In the genomic region with DNA sequence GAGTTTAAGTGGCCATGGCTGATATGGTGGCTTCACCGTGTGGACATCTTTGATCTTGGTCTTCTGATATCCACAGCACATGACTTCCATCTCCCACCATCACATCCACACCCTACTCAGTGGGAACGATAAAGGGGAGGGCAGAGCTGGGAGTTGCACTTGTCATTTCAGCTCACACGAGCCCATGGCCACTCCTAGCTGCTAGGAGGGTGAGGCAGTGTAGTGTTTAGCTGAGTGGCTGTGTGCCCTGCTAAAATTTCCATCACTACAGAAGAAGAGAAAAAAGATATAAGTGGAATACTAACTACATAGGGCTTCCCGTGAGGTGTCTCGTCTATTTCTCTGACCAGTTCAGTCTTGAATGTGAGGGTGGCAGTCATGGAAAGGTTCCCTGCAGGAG, we compare ENCODE assay signal across 9 cellular contexts.
"Had no signal": no experiment of that assay in that cellular context is flagged by ENCODE, and none has a peak within 500 bp of the region (broad histone marks: within the 10 kb centered on the region; RNA-seq: fewer than 3 reads in every experiment).

No MANE protein-coding gene starts in this region.

- DNase-seq: activated CD4-positive, alpha-beta T cell treated with anti-CD3 and anti-CD28 coated beads, Interleukin-2, amount 50 U/mL, for 4 hours; activated effector memory CD4-positive, alpha-beta T cell treated with Interleukin-2 at 50 U/mL for 16 hours; activated naive CD8-positive, alpha-beta T cell treated with anti-CD3 and anti-CD28 coated beads, Interleukin-2, amount 10 ng/mL, durations not matched to agents 7 days and 5 days; colonic mucosa; gastrocnemius medialis; left ventricle myocardium superior; SK-N-SH had no signal

- H3K9me3 ChIP-seq: colonic mucosa, gastrocnemius medialis, SK-N-SH had no signal

- H3K4me1 Mint-ChIP-seq: WTC11 had no signal

- H3K36me3 Mint-ChIP-seq: WTC11 had no signal

- H3K27me3 Mint-ChIP-seq: activated naive CD8-positive, alpha-beta T cell treated with anti-CD3 and anti-CD28 coated beads, Interleukin-2, amount 10 ng/mL, durations not matched to agents 7 days and 5 days had no signal

- H3K27me3 ChIP-seq: colonic mucosa, gastrocnemius medialis had no signal

- H3K27ac ChIP-seq: colonic mucosa, gastrocnemius medialis, skin epidermis had no signal

- H3K4me1 ChIP-seq: colonic mucosa, gastrocnemius medialis had no signal

- ATAC-seq: gastrocnemius medialis, WTC11 had no signal

- H3K36me3 ChIP-seq: colonic mucosa, gastrocnemius medialis had no signal

- H3K27ac Mint-ChIP-seq: activated naive CD8-positive, alpha-beta T cell treated with anti-CD3 and anti-CD28 coated beads, Interleukin-2, amount 10 ng/mL, durations not matched to agents 7 days and 5 days; WTC11 had no signal

- H3K4me3 ChIP-seq: colonic mucosa, gastrocnemius medialis, skin epidermis had no signal

- H3K4me3 Mint-ChIP-seq: activated naive CD8-positive, alpha-beta T cell treated with anti-CD3 and anti-CD28 coated beads, Interleukin-2, amount 10 ng/mL, durations not matched to agents 7 days and 5 days; WTC11 had no signal
